In the genomic region with DNA sequence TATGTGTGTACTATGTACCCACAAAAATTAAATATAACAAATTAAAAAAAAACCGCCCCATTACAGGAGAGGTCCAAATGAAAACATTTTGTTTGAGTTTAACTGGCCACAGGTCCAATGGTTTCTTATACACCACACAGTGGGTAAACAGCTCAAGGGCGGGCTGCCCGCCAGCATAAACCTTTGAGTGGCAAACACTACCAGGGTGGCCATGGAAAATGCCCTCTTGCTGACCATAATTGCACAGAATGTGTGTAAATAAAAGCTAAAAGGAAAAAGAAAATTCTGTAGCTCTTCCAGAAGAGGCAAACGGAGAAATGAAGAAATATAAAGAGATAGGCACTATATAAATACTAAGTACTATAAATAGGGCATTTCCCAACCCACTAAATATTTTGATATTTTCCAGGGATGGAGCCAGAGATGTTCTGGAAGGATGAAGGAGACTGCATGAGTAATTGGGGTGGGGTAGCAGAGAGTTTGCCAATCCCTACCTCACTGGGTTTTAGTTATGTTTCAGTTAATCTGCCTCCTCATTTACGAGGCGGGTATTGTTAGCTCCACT, we compare ENCODE assay signal across 8 cellular contexts.
DNase-seq lines count a peak whose midpoint lies in the region; ATAC-seq lines count a peak whose summit lies in the region.

No MANE protein-coding gene starts in this region.

- peak overlapping the region; percentile 78 for H3K4me3 ChIP-seq in iPS-18c (ENCODE audit: insufficient read depth, low read depth, low read length)

- H3K27ac Mint-ChIP-seq in activated naive CD4-positive, alpha-beta T cell treated with anti-CD3 and anti-CD28 coated beads, Interleukin-2, amount 50 U/mL, for 24 hours: peak overlapping the region; percentile 98

- no peak for ATAC-seq in HG03469 (IDR thresholded peaks at IDR 0.05; ENCODE audit: unreplicated experiment)

- peaks cover 8% of the 10 kb centered on the region for H3K36me3 Mint-ChIP-seq in activated naive CD4-positive, alpha-beta T cell treated with anti-CD3 and anti-CD28 coated beads, Interleukin-2, amount 50 U/mL, for 24 hours

- peak overlapping the region; percentile 96 for H3K27ac ChIP-seq in substantia nigra (ENCODE audit: low read depth, low read length, poor library complexity, severe bottlenecking)

- DNase-seq in activated naive CD4-positive, alpha-beta T cell treated with anti-CD3 and anti-CD28 coated beads, Interleukin-2, amount 50 U/mL, for 16 hours: no peak
- DNase-seq in amniotic epithelial cell (ENCODE audit: low read depth) (peak; percentile 78), substantia nigra (lab: John Stamatoyannopoulos, UW) (no peak), medulla oblongata (ENCODE audit: extremely low spot score) (no peak)
- no peak for DNase-seq in stimulated activated CD4-positive, alpha-beta T cell treated with anti-CD3 and anti-CD28 coated beads, Interleukin-12 subunit alpha, Interleukin-12 subunit beta, amount 100 ng/mL, for 4 hours

- peaks cover 40% of the 10 kb centered on the region for H3K4me1 Mint-ChIP-seq in activated naive CD4-positive, alpha-beta T cell treated with anti-CD3 and anti-CD28 coated beads, Interleukin-2, amount 50 U/mL, for 24 hours

- no peaks in the 10 kb centered on the region for H3K27me3 Mint-ChIP-seq in activated naive CD4-positive, alpha-beta T cell treated with anti-CD3 and anti-CD28 coated beads, Interleukin-2, amount 50 U/mL, for 24 hours

- H3K9me3 ChIP-seq in iPS-18c (ENCODE audit: control insufficient read depth, insufficient read depth, low read length): no peaks in the 10 kb centered on the region

- H3K9me3 Mint-ChIP-seq in activated naive CD4-positive, alpha-beta T cell treated with anti-CD3 and anti-CD28 coated beads, Interleukin-2, amount 50 U/mL, for 24 hours: no peaks in the 10 kb centered on the region

- H3K4me3 Mint-ChIP-seq in activated naive CD4-positive, alpha-beta T cell treated with anti-CD3 and anti-CD28 coated beads, Interleukin-2, amount 50 U/mL, for 24 hours: peak overlapping the region; percentile 94
